ENCODE assay signal across 2 cellular contexts in the genomic region with DNA sequence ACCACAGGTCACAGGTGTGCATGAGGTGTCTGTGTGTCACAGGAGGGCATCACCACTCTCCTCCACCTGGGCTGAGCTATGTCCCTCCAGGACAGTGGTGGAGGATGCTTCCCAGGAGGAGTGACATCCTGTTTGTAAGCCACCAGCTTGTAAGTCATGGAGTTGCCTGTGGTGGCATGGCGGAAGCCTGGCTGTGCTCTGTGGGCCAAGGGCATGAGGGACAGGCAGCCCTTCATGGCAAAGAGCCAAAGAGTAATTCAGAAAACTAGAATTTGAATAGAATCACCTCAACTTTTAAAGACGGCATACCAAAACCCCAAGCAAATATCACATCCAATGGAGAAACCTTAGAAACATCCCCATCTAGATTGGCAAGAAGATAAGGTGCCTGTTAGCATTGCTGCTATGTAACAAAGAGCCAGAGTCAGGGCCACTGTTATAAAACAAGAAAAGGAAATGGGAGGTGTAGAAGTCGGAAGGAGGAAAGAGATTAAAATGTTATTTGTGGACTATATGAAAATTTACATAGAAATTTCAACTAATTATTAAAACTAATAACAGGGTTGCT.
TF ChIP-seq lines count a peak whose summit lies in the region.

No MANE protein-coding gene starts in this region.

TF ChIP-seq in SK-N-SH, 30 proteins besides CTCF, POLR2A, EP300 and RAD21:
- no peak for TF ChIP-seq EZH2phosphoT487 (IDR thresholded peaks at IDR 0.05; ENCODE audit: borderline replicate concordance, low read depth)
- TF ChIP-seq, protein P1, sequence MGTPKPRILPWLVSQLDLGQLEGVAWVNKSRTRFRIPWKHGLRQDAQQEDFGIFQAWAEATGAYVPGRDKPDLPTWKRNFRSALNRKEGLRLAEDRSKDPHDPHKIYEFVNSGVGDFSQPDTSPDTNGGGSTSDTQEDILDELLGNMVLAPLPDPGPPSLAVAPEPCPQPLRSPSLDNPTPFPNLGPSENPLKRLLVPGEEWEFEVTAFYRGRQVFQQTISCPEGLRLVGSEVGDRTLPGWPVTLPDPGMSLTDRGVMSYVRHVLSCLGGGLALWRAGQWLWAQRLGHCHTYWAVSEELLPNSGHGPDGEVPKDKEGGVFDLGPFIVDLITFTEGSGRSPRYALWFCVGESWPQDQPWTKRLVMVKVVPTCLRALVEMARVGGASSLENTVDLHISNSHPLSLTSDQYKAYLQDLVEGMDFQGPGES (IDR thresholded peaks at IDR 0.05; ENCODE audit: low read depth, low read length), result no peak
- TF ChIP-seq, protein P2, sequence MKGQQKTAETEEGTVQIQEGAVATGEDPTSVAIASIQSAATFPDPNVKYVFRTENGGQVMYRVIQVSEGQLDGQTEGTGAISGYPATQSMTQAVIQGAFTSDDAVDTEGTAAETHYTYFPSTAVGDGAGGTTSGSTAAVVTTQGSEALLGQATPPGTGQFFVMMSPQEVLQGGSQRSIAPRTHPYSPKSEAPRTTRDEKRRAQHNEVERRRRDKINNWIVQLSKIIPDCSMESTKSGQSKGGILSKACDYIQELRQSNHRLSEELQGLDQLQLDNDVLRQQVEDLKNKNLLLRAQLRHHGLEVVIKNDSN (IDR thresholded peaks at IDR 0.05; ENCODE audit: borderline replicate concordance, low read depth), result no peak
- TF ChIP-seq, protein P3, sequence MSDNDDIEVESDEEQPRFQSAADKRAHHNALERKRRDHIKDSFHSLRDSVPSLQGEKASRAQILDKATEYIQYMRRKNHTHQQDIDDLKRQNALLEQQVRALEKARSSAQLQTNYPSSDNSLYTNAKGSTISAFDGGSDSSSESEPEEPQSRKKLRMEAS (IDR thresholded peaks at IDR 0.05; ENCODE audit: low read depth), result no peak
- no peak for TF ChIP-seq MXI1 (IDR thresholded peaks at IDR 0.05; ENCODE audit: low read depth, low read length)
- no peak for TF ChIP-seq ELF1 (IDR thresholded peaks at IDR 0.05)
- no peak for TF ChIP-seq CHD2 (IDR thresholded peaks at IDR 0.05; ENCODE audit: low read length, partially characterized antibody)
- no peak for TF ChIP-seq POLR2AphosphoS5 (IDR thresholded peaks at IDR 0.05; ENCODE audit: low read depth, low read length)
- TF ChIP-seq, protein P4, sequence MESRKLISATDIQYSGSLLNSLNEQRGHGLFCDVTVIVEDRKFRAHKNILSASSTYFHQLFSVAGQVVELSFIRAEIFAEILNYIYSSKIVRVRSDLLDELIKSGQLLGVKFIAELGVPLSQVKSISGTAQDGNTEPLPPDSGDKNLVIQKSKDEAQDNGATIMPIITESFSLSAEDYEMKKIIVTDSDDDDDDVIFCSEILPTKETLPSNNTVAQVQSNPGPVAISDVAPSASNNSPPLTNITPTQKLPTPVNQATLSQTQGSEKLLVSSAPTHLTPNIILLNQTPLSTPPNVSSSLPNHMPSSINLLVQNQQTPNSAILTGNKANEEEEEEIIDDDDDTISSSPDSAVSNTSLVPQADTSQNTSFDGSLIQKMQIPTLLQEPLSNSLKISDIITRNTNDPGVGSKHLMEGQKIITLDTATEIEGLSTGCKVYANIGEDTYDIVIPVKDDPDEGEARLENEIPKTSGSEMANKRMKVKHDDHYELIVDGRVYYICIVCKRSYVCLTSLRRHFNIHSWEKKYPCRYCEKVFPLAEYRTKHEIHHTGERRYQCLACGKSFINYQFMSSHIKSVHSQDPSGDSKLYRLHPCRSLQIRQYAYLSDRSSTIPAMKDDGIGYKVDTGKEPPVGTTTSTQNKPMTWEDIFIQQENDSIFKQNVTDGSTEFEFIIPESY (IDR thresholded peaks at IDR 0.05; ENCODE audit: borderline replicate concordance, low read depth), result no peak
- no peak for TF ChIP-seq TAF1 (IDR thresholded peaks at IDR 0.05; ENCODE audit: borderline replicate concordance, low read depth, low read length)
- TF ChIP-seq RCOR1 (IDR thresholded peaks at IDR 0.05; ENCODE audit: low read length), result no peak
- TF ChIP-seq GATA2 (CRISPR knock-in tag; IDR thresholded peaks at IDR 0.05), result no peak
- TF ChIP-seq FOSL2 (IDR thresholded peaks at IDR 0.05; ENCODE audit: borderline replicate concordance, low read depth), result no peak
- TF ChIP-seq RXRA (IDR thresholded peaks at IDR 0.05; ENCODE audit: borderline replicate concordance, low read depth), result no peak
- no peak for TF ChIP-seq JUND (IDR thresholded peaks at IDR 0.05)
- TF ChIP-seq MEF2A (IDR thresholded peaks at IDR 0.05; ENCODE audit: borderline replicate concordance, low read depth), result no peak
TF ChIP-seq in SK-N-SH: peak in this region for 0.

TF ChIP-seq in SK-N-SH treated with all-trans-retinoic acid at 6 μM for 48 hours, 23 proteins besides CTCF, POLR2A, EP300 and RAD21:
- TF ChIP-seq TOX (CRISPR knock-in tag; IDR thresholded peaks at IDR 0.05; ENCODE audit: borderline replicate concordance), result no peak
- TF ChIP-seq SNAI2 (CRISPR knock-in tag; IDR thresholded peaks at IDR 0.05), result no peak
- TF ChIP-seq, protein P5, sequence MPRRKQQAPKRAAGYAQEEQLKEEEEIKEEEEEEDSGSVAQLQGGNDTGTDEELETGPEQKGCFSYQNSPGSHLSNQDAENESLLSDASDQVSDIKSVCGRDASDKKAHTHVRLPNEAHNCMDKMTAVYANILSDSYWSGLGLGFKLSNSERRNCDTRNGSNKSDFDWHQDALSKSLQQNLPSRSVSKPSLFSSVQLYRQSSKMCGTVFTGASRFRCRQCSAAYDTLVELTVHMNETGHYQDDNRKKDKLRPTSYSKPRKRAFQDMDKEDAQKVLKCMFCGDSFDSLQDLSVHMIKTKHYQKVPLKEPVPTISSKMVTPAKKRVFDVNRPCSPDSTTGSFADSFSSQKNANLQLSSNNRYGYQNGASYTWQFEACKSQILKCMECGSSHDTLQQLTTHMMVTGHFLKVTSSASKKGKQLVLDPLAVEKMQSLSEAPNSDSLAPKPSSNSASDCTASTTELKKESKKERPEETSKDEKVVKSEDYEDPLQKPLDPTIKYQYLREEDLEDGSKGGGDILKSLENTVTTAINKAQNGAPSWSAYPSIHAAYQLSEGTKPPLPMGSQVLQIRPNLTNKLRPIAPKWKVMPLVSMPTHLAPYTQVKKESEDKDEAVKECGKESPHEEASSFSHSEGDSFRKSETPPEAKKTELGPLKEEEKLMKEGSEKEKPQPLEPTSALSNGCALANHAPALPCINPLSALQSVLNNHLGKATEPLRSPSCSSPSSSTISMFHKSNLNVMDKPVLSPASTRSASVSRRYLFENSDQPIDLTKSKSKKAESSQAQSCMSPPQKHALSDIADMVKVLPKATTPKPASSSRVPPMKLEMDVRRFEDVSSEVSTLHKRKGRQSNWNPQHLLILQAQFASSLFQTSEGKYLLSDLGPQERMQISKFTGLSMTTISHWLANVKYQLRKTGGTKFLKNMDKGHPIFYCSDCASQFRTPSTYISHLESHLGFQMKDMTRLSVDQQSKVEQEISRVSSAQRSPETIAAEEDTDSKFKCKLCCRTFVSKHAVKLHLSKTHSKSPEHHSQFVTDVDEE (CRISPR knock-in tag; IDR thresholded peaks at IDR 0.05), result no peak
- TF ChIP-seq PPARA (CRISPR knock-in tag; IDR thresholded peaks at IDR 0.05; ENCODE audit: borderline replicate concordance), result no peak
- TF ChIP-seq, protein P6, sequence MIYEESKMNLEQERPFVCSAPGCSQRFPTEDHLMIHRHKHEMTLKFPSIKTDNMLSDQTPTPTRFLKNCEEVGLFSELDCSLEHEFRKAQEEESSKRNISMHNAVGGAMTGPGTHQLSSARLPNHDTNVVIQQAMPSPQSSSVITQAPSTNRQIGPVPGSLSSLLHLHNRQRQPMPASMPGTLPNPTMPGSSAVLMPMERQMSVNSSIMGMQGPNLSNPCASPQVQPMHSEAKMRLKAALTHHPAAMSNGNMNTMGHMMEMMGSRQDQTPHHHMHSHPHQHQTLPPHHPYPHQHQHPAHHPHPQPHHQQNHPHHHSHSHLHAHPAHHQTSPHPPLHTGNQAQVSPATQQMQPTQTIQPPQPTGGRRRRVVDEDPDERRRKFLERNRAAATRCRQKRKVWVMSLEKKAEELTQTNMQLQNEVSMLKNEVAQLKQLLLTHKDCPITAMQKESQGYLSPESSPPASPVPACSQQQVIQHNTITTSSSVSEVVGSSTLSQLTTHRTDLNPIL (CRISPR knock-in tag; IDR thresholded peaks at IDR 0.05; ENCODE audit: low read depth), result no peak
- no peak for TF ChIP-seq OSR1 (CRISPR knock-in tag; IDR thresholded peaks at IDR 0.05)
- TF ChIP-seq ZC3H10 (CRISPR knock-in tag; IDR thresholded peaks at IDR 0.05), result no peak
- no peak for TF ChIP-seq ZFP30 (CRISPR knock-in tag; IDR thresholded peaks at IDR 0.05)
- no peak for TF ChIP-seq ARNTL (CRISPR knock-in tag; IDR thresholded peaks at IDR 0.05; ENCODE audit: borderline replicate concordance, low read depth)
- TF ChIP-seq CSDC2 (CRISPR knock-in tag; IDR thresholded peaks at IDR 0.05), result no peak
